In the genomic region with DNA sequence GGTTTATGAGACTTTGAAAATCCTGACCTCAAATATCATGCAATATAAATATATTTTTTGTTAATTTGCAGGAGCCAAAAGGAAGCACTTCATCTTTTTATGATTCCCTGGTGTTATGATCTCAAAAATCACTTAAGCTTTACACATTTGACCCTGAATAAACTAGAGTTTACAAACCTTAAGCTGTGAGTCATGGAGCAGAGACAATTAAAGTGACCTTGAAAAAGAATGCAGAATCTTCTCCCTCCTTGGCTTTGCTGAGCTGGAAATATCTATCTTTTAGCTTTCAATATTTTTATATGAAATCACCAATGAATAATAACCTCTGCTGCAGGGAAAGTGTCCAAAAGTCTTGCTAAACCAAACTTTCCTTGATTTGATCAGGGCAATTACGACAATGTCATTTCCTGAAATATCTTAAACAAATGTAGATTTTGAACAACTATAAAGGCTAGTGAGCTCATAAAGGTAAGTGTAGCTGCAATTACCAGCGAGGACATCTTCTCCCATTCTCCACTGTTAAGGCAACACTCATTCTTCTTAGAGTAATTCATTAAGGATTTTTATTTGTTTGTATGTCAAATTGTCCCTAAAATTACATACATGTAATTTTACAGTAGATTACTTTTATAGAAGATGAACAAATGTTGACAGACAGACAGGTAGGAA, we compare ENCODE assay signal across 20 cellular contexts.
"Had no signal": no experiment of that assay in that cellular context is flagged by ENCODE, and none has a peak within 500 bp of the region (broad histone marks: within the 10 kb centered on the region; RNA-seq: fewer than 3 reads in every experiment).

No MANE protein-coding gene starts in this region.

- H3K27ac ChIP-seq: esophagus squamous epithelium, prostate gland, right atrium auricular region, stomach, thyroid gland had no signal

- H3K27me3 ChIP-seq: esophagus squamous epithelium, right atrium auricular region, stomach, thyroid gland had no signal

- DNase-seq: cerebellar nuclear complex; dermis blood vessel endothelial cell; effector memory CD4-positive, alpha-beta T cell; erythroblast; esophagus squamous epithelium; hypothalamus; immature natural killer cell; naive B cell; stimulated activated CD4-positive, alpha-beta T cell treated with anti-CD3 and anti-CD28 coated beads, Interleukin-2, amount 100 ng/mL, for 24 hours; stimulated activated CD4-positive, alpha-beta T cell treated with anti-CD3 and anti-CD28 coated beads, Interleukin-4, amount 100 ng/mL, for 24 hours; stimulated activated naive CD4-positive, alpha-beta T cell treated with Interleukin-2 at 50 U/mL for 16 hours; stomach; thyroid gland had no signal

- H3K9me3 ChIP-seq: esophagus squamous epithelium, prostate gland, right atrium auricular region, stomach, thyroid gland had no signal

- H3K36me3 ChIP-seq: esophagus squamous epithelium, prostate gland, right atrium auricular region, stomach, thyroid gland had no signal

- H3K4me3 ChIP-seq: esophagus squamous epithelium, lung, prostate gland, right atrium auricular region, stomach, thyroid gland had no signal

- H3K4me1 ChIP-seq: esophagus squamous epithelium, prostate gland, right atrium auricular region, thyroid gland had no signal

- ATAC-seq: left lobe of liver; natural killer cell treated with Interleukin-12 subunit alpha and Interleukin-12 subunit beta and Interleukin-15 and Interleukin-18, amount 100 ng/mL, for 72 hours; sciatic nerve; stimulated activated effector memory CD8-positive, alpha-beta T cell treated with anti-CD3 and anti-CD28 coated beads, Interleukin-12 subunit alpha, Interleukin-12 subunit beta, amount 100 ng/mL, for 72 hours had no signal
